In the genomic region with DNA sequence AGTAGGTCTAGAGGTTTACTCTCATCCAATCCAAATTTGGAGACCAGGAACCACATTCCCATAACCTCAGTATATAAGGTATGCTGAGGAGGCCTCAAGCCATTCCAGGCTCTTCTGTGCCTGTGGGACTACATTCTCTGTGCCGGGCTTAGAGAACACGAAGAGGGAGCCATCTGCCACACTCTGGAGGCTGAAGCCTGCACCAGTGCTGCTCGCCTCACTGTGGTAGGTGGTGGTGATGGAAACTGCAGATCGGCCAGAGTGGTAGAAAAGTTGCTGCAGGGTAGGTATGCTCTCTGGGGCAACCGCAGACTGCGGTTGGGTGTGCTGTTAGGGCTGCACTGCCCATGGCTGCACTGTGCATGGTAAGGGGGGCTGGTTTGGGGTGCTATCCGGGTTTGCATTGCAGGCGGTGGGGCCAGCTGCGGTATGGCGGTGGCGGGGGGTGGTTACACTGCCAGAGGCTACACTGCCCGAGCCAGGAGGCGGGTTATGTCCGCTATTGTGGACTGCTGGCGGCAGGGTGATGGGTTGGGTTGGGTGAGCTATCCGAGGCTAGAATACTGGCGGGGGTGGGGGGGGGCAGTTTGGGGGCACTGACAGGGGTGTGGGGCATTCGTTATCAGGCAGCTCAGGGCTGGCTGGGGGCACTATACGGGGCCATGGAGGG, we compare ENCODE assay signal across 17 cellular contexts.
"Had no signal": no experiment of that assay in that cellular context is flagged by ENCODE, and none has a peak within 500 bp of the region (broad histone marks: within the 10 kb centered on the region; RNA-seq: fewer than 3 reads in every experiment).

No MANE protein-coding gene starts in this region.

- H3K27me3 ChIP-seq: body of pancreas, heart right ventricle had no signal

- DNase-seq: activated effector memory CD4-positive, alpha-beta T cell treated with Interleukin-2 at 50 U/mL for 16 hours; activated T-cell treated with anti-CD3 and anti-CD28 coated beads, Interleukin-2, amount 50 U/mL, for 1 hour; central memory CD4-positive, alpha-beta T cell; cortex of kidney; effector CD8-positive, alpha-beta T cell; heart right ventricle; left ventricle myocardium inferior; occipital lobe; stimulated activated CD4-positive, alpha-beta T cell treated with anti-CD3 and anti-CD28 coated beads, Interleukin-12 subunit alpha, Interleukin-12 subunit beta, amount 100 ng/mL, for 4 hours; stimulated activated naive CD4-positive, alpha-beta T cell had no signal

- H3K4me3 Mint-ChIP-seq: activated naive CD4-positive, alpha-beta T cell treated with anti-CD3 and anti-CD28 coated beads, Interleukin-2, amount 50 U/mL, for 24 hours; memory B cell; natural killer cell treated with Interleukin-12 subunit alpha and Interleukin-12 subunit beta and Interleukin-15 and Interleukin-18, amount 100 ng/mL, for 72 hours had no signal

- H3K4me3 ChIP-seq: body of pancreas, heart right ventricle, left ventricle myocardium inferior had no signal

- H3K9me3 ChIP-seq: body of pancreas had no signal

- FAIRE-seq: frontal cortex, keratinocyte, TTC549 had no signal

- H3K27me3 Mint-ChIP-seq: activated naive CD4-positive, alpha-beta T cell treated with anti-CD3 and anti-CD28 coated beads, Interleukin-2, amount 50 U/mL, for 24 hours had no signal

- H3K36me3 Mint-ChIP-seq: natural killer cell treated with Interleukin-12 subunit alpha and Interleukin-12 subunit beta and Interleukin-15 and Interleukin-18, amount 100 ng/mL, for 72 hours had no signal

- H3K27ac ChIP-seq: body of pancreas, heart right ventricle, left ventricle myocardium inferior had no signal

- ATAC-seq: body of pancreas had no signal

- H3K4me1 ChIP-seq: body of pancreas, heart right ventricle, left ventricle myocardium inferior had no signal

- H3K27ac Mint-ChIP-seq: activated naive CD4-positive, alpha-beta T cell treated with anti-CD3 and anti-CD28 coated beads, Interleukin-2, amount 50 U/mL, for 24 hours; memory B cell; natural killer cell treated with Interleukin-12 subunit alpha and Interleukin-12 subunit beta and Interleukin-15 and Interleukin-18, amount 100 ng/mL, for 72 hours had no signal

- H3K36me3 ChIP-seq: heart right ventricle, left ventricle myocardium inferior had no signal

- H3K9me3 Mint-ChIP-seq: activated naive CD4-positive, alpha-beta T cell treated with anti-CD3 and anti-CD28 coated beads, Interleukin-2, amount 50 U/mL, for 24 hours; natural killer cell treated with Interleukin-12 subunit alpha and Interleukin-12 subunit beta and Interleukin-15 and Interleukin-18, amount 100 ng/mL, for 72 hours had no signal
